In genomic region chr13:111461445-111462149, GRCh38 we compare ENCODE assay signal across 15 cellular contexts.
"Had no signal": no experiment of that assay in that cellular context is flagged by ENCODE, and none has a peak within 500 bp of the region (broad histone marks: within the 10 kb centered on the region; RNA-seq: fewer than 3 reads in every experiment).

No MANE protein-coding gene starts in this region.

- H3K9me3 Mint-ChIP-seq: activated CD4-positive, alpha-beta T cell treated with anti-CD3 and anti-CD28 coated beads, Interleukin-2, amount 10 ng/mL, durations not matched to agents 24 days and 14 days; activated naive CD4-positive, alpha-beta T cell treated with anti-CD3 and anti-CD28 coated beads, Interleukin-2, amount 10 ng/mL, durations not matched to agents 7 days and 5 days had no signal

- H3K36me3 Mint-ChIP-seq: activated naive CD4-positive, alpha-beta T cell treated with anti-CD3 and anti-CD28 coated beads, Interleukin-2, amount 10 ng/mL, durations not matched to agents 7 days and 5 days had no signal

- H3K27ac ChIP-seq: cardiac muscle cell, gastroesophageal sphincter, heart right ventricle, neutrophil, parathyroid adenoma, transverse colon had no signal

- ATAC-seq: left colon had no signal

- H3K4me3 Mint-ChIP-seq: activated CD4-positive, alpha-beta T cell treated with anti-CD3 and anti-CD28 coated beads, Interleukin-2, amount 10 ng/mL, durations not matched to agents 24 days and 14 days; activated naive CD4-positive, alpha-beta T cell treated with anti-CD3 and anti-CD28 coated beads, Interleukin-2, amount 10 ng/mL, durations not matched to agents 7 days and 5 days had no signal

- H3K79me2 ChIP-seq: parathyroid adenoma had no signal

- H3K4me3 ChIP-seq: cardiac muscle cell, gastroesophageal sphincter, heart right ventricle, lung, transverse colon had no signal

- H2AFZ ChIP-seq: parathyroid adenoma had no signal

- H3K27ac Mint-ChIP-seq: activated CD4-positive, alpha-beta T cell treated with anti-CD3 and anti-CD28 coated beads, Interleukin-2, amount 10 ng/mL, durations not matched to agents 24 days and 14 days; activated naive CD4-positive, alpha-beta T cell treated with anti-CD3 and anti-CD28 coated beads, Interleukin-2, amount 10 ng/mL, durations not matched to agents 7 days and 5 days had no signal

- H3K4me1 ChIP-seq: gastroesophageal sphincter, heart right ventricle, parathyroid adenoma, transverse colon had no signal

- H3K36me3 ChIP-seq: cardiac muscle cell, gastroesophageal sphincter, heart right ventricle, neutrophil, transverse colon had no signal

- H3K9ac ChIP-seq: parathyroid adenoma had no signal

- H3K4me1 Mint-ChIP-seq: activated naive CD4-positive, alpha-beta T cell treated with anti-CD3 and anti-CD28 coated beads, Interleukin-2, amount 10 ng/mL, durations not matched to agents 7 days and 5 days had no signal

- H3K9me3 ChIP-seq: neutrophil, transverse colon had no signal

- DNase-seq: activated CD4-positive, alpha-beta T cell treated with anti-CD3 and anti-CD28 coated beads, Interleukin-2, amount 10 ng/mL, durations not matched to agents 24 days and 14 days; activated naive CD4-positive, alpha-beta T cell treated with anti-CD3 and anti-CD28 coated beads, Interleukin-2, amount 10 ng/mL, durations not matched to agents 7 days and 5 days; activated T-cell treated with anti-CD3 and anti-CD28 coated beads, Interleukin-2, amount 50 U/mL, for 1 hour; heart right ventricle; left colon; midbrain; stimulated activated CD4-positive, alpha-beta T cell treated with anti-CD3 and anti-CD28 coated beads, Interleukin-12 subunit alpha, Interleukin-12 subunit beta, amount 100 ng/mL, for 4 hours; stimulated activated CD4-positive, alpha-beta T cell treated with anti-CD3 and anti-CD28 coated beads, Interleukin-2, amount 100 ng/mL, for 24 hours; T-helper 2 cell; transverse colon had no signal
